29 cellular contexts compared by ENCODE assay signal in the genomic region with DNA sequence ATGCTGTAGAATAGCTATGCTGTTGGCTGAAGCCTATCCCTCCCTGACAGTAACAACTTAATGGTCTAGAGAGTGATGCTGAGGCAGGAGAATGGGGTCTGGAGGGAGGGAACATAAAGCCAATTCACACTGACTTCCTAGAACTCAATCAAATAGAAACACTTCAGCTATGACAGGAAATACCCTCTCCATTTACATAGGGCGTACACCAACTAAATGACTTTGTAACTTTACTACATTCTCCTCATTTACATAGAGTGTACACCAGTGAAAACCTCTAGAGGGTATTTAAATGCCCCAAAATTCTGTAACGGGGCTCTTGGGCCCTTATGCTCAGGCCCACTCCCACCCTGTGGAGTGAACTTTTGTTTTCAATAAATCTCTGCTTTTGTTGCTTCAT.
"Had no signal": no experiment of that assay in that cellular context is flagged by ENCODE, and none has a peak within 500 bp of the region (broad histone marks: within the 10 kb centered on the region; RNA-seq: fewer than 3 reads in every experiment).

No MANE protein-coding gene starts in this region.

- FAIRE-seq: endothelial cell of umbilical vein, islet of Langerhans had no signal

- H3K36me3 Mint-ChIP-seq: stimulated activated effector memory CD8-positive, alpha-beta T cell treated with anti-CD3 and anti-CD28 coated beads, Interleukin-12 subunit alpha, Interleukin-12 subunit beta, amount 100 ng/mL, for 72 hours; type B pancreatic cell had no signal

- H3K4me3 Mint-ChIP-seq: dendritic cell treated with granulocyte-macrophage colony-stimulating factor and Interleukin-4, amounts not matched to agents 40 ng/mL and 50 ng/mL, for 4 days; naive thymus-derived CD8-positive, alpha-beta T cell; nephron progenitor cell; stimulated activated effector memory CD8-positive, alpha-beta T cell treated with anti-CD3 and anti-CD28 coated beads, Interleukin-12 subunit alpha, Interleukin-12 subunit beta, amount 100 ng/mL, for 72 hours; type B pancreatic cell had no signal

- H3K27me3 ChIP-seq: colonic mucosa, esophagus muscularis mucosa, heart right ventricle, left lung, ovary, sigmoid colon, stomach, thyroid gland had no signal

- H3K27me3 Mint-ChIP-seq: naive thymus-derived CD8-positive, alpha-beta T cell had no signal

- H3K27ac Mint-ChIP-seq: dendritic cell treated with granulocyte-macrophage colony-stimulating factor and Interleukin-4, amounts not matched to agents 40 ng/mL and 50 ng/mL, for 4 days; naive thymus-derived CD8-positive, alpha-beta T cell; nephron progenitor cell; stimulated activated effector memory CD8-positive, alpha-beta T cell treated with anti-CD3 and anti-CD28 coated beads, Interleukin-12 subunit alpha, Interleukin-12 subunit beta, amount 100 ng/mL, for 72 hours; type B pancreatic cell had no signal

- H3K9me3 ChIP-seq: colonic mucosa, esophagus muscularis mucosa, heart right ventricle, left lung, ovary, psoas muscle, sigmoid colon, stomach, thyroid gland had no signal

- ATAC-seq: heart right ventricle; left cardiac atrium; left lung; naive thymus-derived CD8-positive, alpha-beta T cell; psoas muscle; right cardiac atrium; stimulated activated effector memory CD8-positive, alpha-beta T cell treated with anti-CD3 and anti-CD28 coated beads, Interleukin-12 subunit alpha, Interleukin-12 subunit beta, amount 100 ng/mL, for 72 hours had no signal

- H3K27ac ChIP-seq: colonic mucosa, esophagus muscularis mucosa, heart right ventricle, left lung, ovary, psoas muscle, sigmoid colon, stomach, thyroid gland had no signal

- DNase-seq: colonic mucosa; effector memory CD4-positive, alpha-beta T cell; foreskin melanocyte; glutamatergic neuron; heart right ventricle; hippocampal formation; left cardiac atrium; left lung; mesendoderm; midbrain; naive thymus-derived CD8-positive, alpha-beta T cell; nephron progenitor cell; occipital lobe; ovary; posterior cingulate gyrus; psoas muscle; right cardiac atrium; stimulated activated CD4-positive, alpha-beta T cell treated with anti-CD3 and anti-CD28 coated beads, Interleukin-2, amount 100 ng/mL, for 24 hours; stimulated activated CD4-positive, alpha-beta T cell treated with anti-CD3 and anti-CD28 coated beads, Interleukin-4, amount 100 ng/mL, for 24 hours; stimulated activated naive CD4-positive, alpha-beta T cell treated with Interleukin-2 at 50 U/mL for 16 hours; stomach; thyroid gland had no signal

- H3K4me3 ChIP-seq: colonic mucosa, esophagus muscularis mucosa, heart right ventricle, left lung, ovary, psoas muscle, sigmoid colon, stomach, thyroid gland had no signal

- H3K36me3 ChIP-seq: colonic mucosa, esophagus muscularis mucosa, heart right ventricle, left lung, ovary, sigmoid colon, stomach, thyroid gland had no signal

- H3K9me3 Mint-ChIP-seq: stimulated activated effector memory CD8-positive, alpha-beta T cell treated with anti-CD3 and anti-CD28 coated beads, Interleukin-12 subunit alpha, Interleukin-12 subunit beta, amount 100 ng/mL, for 72 hours had no signal

- H3K4me1 ChIP-seq: colonic mucosa, esophagus muscularis mucosa, heart right ventricle, psoas muscle, sigmoid colon, stomach, thyroid gland had no signal
